26 cellular contexts compared by ENCODE assay signal in the genomic region with DNA sequence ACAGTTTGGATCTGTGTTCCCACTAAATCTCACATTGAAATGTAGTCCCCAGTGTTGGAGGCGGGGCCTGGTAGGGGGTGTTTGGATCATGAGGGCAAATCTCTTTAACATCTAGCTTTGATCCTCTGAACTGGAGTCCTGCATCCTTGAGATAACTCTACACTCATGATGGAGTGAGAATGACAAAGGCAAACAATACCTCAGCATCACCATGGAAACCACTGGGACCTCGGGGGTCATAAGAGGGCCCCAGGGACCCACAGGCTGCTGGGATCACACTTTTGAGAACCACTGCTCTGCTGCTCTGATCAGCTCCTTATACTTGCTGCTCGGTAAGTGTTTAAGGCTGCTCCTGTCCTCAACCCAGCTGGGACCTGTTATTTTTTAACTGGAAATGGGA.
"Had no signal": no experiment of that assay in that cellular context is flagged by ENCODE, and none has a peak within 500 bp of the region (broad histone marks: within the 10 kb centered on the region; RNA-seq: fewer than 3 reads in every experiment).

No MANE protein-coding gene starts in this region.

- H3K27ac ChIP-seq: ascending aorta, cardiac muscle cell, Peyer's patch, SJSA1 had no signal

- H3K4me2 ChIP-seq: SK-N-SH had no signal

- H3K4me1 ChIP-seq: ascending aorta, Peyer's patch, SJSA1 had no signal

- ATAC-seq: activated CD8-positive, alpha-beta T cell treated with anti-CD3 and anti-CD28 coated beads for 36 hours; activated T-cell treated with anti-CD3 and anti-CD28 coated beads, Interleukin-2, amount 50 U/mL, for 72 hours; activated T-helper 17 cell treated with anti-CD3 and anti-CD28 coated beads, Interleukin-2, amount 50 U/mL, for 72 hours; PC-3 had no signal

- H3K36me3 ChIP-seq: ascending aorta, cardiac muscle cell, Peyer's patch, SJSA1 had no signal

- H3K4me3 ChIP-seq: ascending aorta, cardiac muscle cell, Peyer's patch, SJSA1 had no signal

- H3K9ac ChIP-seq: SK-N-SH had no signal

- H3K27me3 ChIP-seq: ascending aorta, cardiac muscle cell, Peyer's patch, SJSA1 had no signal

- DNase-seq: activated CD4-positive, alpha-beta T cell treated with anti-CD3 and anti-CD28 coated beads, Interleukin-2, amount 10 ng/mL, durations not matched to agents 24 days and 14 days; activated CD4-positive, alpha-beta T cell treated with anti-CD3 and anti-CD28 coated beads, Interleukin-2, amount 50 U/mL, for 4 hours; activated CD8-positive, alpha-beta T cell treated with anti-CD3 and anti-CD28 coated beads for 36 hours; activated naive CD4-positive, alpha-beta T cell; activated naive CD4-positive, alpha-beta T cell treated with anti-CD3 and anti-CD28 coated beads, Interleukin-2, amount 50 U/mL, for 16 hours; activated naive CD8-positive, alpha-beta T cell treated with anti-CD3 and anti-CD28 coated beads for 36 hours; activated T-cell treated with anti-CD3 and anti-CD28 coated beads for 4 hours; activated T-cell treated with anti-CD3 and anti-CD28 coated beads, Interleukin-2, amount 50 U/mL, for 72 hours; amygdala; NCI-H1092 treated with DMSO at 0.1 percent for 48 hours; NCI-H1694; NCI-H1930; NCI-H2081 treated with DMSO at 0.1 percent for 48 hours; NCI-H2171 treated with DMSO at 0.1 percent for 48 hours; NCI-H2227 treated with DMSO at 0.1 percent for 48 hours; NCI-H446; NCI-H510A treated with DMSO at 0.1 percent for 48 hours; PC-3; Peyer's patch; RPMI8226; SHP77 treated with DMSO at 0.1 percent for 48 hours; SK-N-SH had no signal
